ENCODE assay signal across 9 cellular contexts in genomic region chr1:35559317-35559944, GRCh38. TPM values are rescaled to one million over a fixed set of nuclear protein-coding genes. Genes with fewer than 3 reads are reported as not detected.
A peak's percentile ranks its signal among the peaks of the same experiment; 100 is the strongest.
DNase-seq lines count a peak whose midpoint lies in the region; ATAC-seq, FAIRE-seq and TF ChIP-seq lines count a peak whose summit lies in the region.
"Had no signal": no experiment of that assay in that cellular context is flagged by ENCODE, and none has a peak within 500 bp of the region (broad histone marks: within the 10 kb centered on the region; RNA-seq: fewer than 3 reads in every experiment).

No MANE protein-coding gene starts in this region.

- H3K4me3 Mint-ChIP-seq in MCF 10A (ENCODE audit: unreplicated experiment): peak overlapping the region; percentile 31
- peak overlapping the region; percentile 95 for H3K4me3 Mint-ChIP-seq in activated naive CD8-positive, alpha-beta T cell
- H3K4me3 Mint-ChIP-seq in type B pancreatic cell: peak overlapping the region; percentile 74

- no peaks in the 10 kb centered on the region for H3K27me3 ChIP-seq in breast epithelium

- CTCF ChIA-PET in MCF 10A (lab: Yijun Ruan, JAX): interaction anchor here (0.5 to 4.6 kb wide), 5 partner anchors 17 to 352 kb away, joined by 3 to 53 read pairs (median 3); no protein-coding TSS in a partner anchor

- H3K27ac ChIP-seq in breast epithelium (peak overlapping the region in 1 of 2 donors; percentile 56), kidney (ENCODE audit: low read depth in 2 of 2, low read length in 2 of 2) (no peak overlapping the region)

- intact Hi-C loops in MCF 10A (cut with micrococcal nuclease) (no loop called here), breast epithelium (cut with DNase I; ENCODE audit: low total_unique reads) (no loop called here), kidney (cut with DNase I) (no loop called here)

- BruUV-seq in MCF 10A (replicated peaks; lab: Mats Ljungman, UMichigan): no TSS peak

- TF ChIP-seq POLR2A in breast epithelium (IDR thresholded peaks at IDR 0.05): no peak

- H3K9me3 Mint-ChIP-seq in MCF 10A (ENCODE audit: unreplicated experiment): no peaks in the 10 kb centered on the region
- H3K9me3 Mint-ChIP-seq in activated naive CD8-positive, alpha-beta T cell (ENCODE audit: low read depth): no peaks in the 10 kb centered on the region
- no peaks in the 10 kb centered on the region for H3K9me3 Mint-ChIP-seq in type B pancreatic cell

- H3K4me1 ChIP-seq in breast epithelium: peaks cover 0 to 29% of the 10 kb centered on the region in 2 donors
- peaks cover 15 to 18% of the 10 kb centered on the region in 2 donors for H3K4me1 ChIP-seq in kidney (ENCODE audit: control insufficient read depth in 1 of 2, insufficient read depth in 1 of 2, low read depth in 1 of 2, low read length in 2 of 2)

- H3K36me3 ChIP-seq in breast epithelium: no peaks in the 10 kb centered on the region
- peaks cover 0 to 9% of the 10 kb centered on the region in 2 donors for H3K36me3 ChIP-seq in kidney (ENCODE audit: control insufficient read depth in 1 of 2, insufficient read depth in 2 of 2, low read length in 2 of 2)

- POLR2A ChIA-PET in MCF 10A (lab: Yijun Ruan, JAX): interaction anchor here (1.0 to 9.9 kb wide), 3 partner anchors 109 to 369 kb away, joined by 3 to 212 read pairs (median 3); partner anchors contain the start of gene SFPQ

- H3K9ac ChIP-seq in kidney (ENCODE audit: low read length in 2 of 2): no peak overlapping the region

- ATAC-seq in HG02884 (IDR thresholded peaks at IDR 0.05; ENCODE audit: unreplicated experiment) (no peak), GM21717 (IDR thresholded peaks at IDR 0.05; ENCODE audit: unreplicated experiment) (no peak)

- peak overlapping the region in 1 of 3 donors; percentile 88 for H3K4me3 ChIP-seq in breast epithelium
- H3K4me3 ChIP-seq in kidney (ENCODE audit: low read length in 2 of 2): no peak overlapping the region

- H3K4me1 Mint-ChIP-seq in MCF 10A (ENCODE audit: insufficient read depth, unreplicated experiment): peaks cover 51% of the 10 kb centered on the region
- H3K4me1 Mint-ChIP-seq in activated naive CD8-positive, alpha-beta T cell (ENCODE audit: low read depth): peaks cover 45% of the 10 kb centered on the region
- H3K4me1 Mint-ChIP-seq in type B pancreatic cell (ENCODE audit: unreplicated experiment): peaks cover 36% of the 10 kb centered on the region

- no peak for TF ChIP-seq CTCF in MCF 10A (IDR thresholded peaks at IDR 0.05; ENCODE audit: unreplicated experiment)
- no peak for TF ChIP-seq CTCF in breast epithelium (IDR thresholded peaks at IDR 0.05)
- no peak for TF ChIP-seq CTCF in kidney (IDR thresholded peaks at IDR 0.05; ENCODE audit: borderline replicate concordance, extremely low read depth, insufficient read depth)
- no peak for TF ChIP-seq CTCF in type B pancreatic cell (conservative IDR thresholded peaks at IDR 0.05)

- H3K36me3 Mint-ChIP-seq in MCF 10A (ENCODE audit: insufficient read depth, unreplicated experiment) (peaks cover 23% of the 10 kb centered on the region), type B pancreatic cell (peaks cover under 1% of the 10 kb centered on the region)
- H3K36me3 Mint-ChIP-seq in activated naive CD8-positive, alpha-beta T cell: no peaks in the 10 kb centered on the region

- no peak for FAIRE-seq in kidney (lab: Jason Lieb, UNC)

- H3K27ac Mint-ChIP-seq in MCF 10A (ENCODE audit: low read depth, unreplicated experiment) (no peak overlapping the region), type B pancreatic cell (peak overlapping the region; percentile 34)
- H3K27ac Mint-ChIP-seq in activated naive CD8-positive, alpha-beta T cell: peak overlapping the region; percentile 51

- no peaks in the 10 kb centered on the region for H3K9me3 ChIP-seq in breast epithelium
- no peaks in the 10 kb centered on the region for H3K9me3 ChIP-seq in kidney (ENCODE audit: control insufficient read depth in 1 of 2, low read length in 2 of 2)

- DNase-seq in MCF 10A (ENCODE audit: unreplicated experiment) (no peak), breast epithelium (ENCODE audit: low spot score in 2 of 2) (no peak), kidney (peak; percentile 32), type B pancreatic cell (ENCODE audit: extremely low spot score, unreplicated experiment) (no peak), foreskin melanocyte (no peak)
- DNase-seq: NCI-H1436 treated with DMSO at 0.1 percent for 48 hours had no signal

- H3K27me3 Mint-ChIP-seq in MCF 10A (ENCODE audit: insufficient read depth, unreplicated experiment) (no peaks in the 10 kb centered on the region), type B pancreatic cell (no peaks in the 10 kb centered on the region)
- H3K27me3 Mint-ChIP-seq in activated naive CD8-positive, alpha-beta T cell: no peaks in the 10 kb centered on the region

RNA-seq across cellular contexts. Expression of gene NCDN, which starts 1.8 kb away (rescaled TPM):
- total RNA-seq in MCF 10A (2022) (31.4 and 31.5 TPM in 2 replicates), breast epithelium (10 to 100 TPM in 2 of 3 donors, 1 to 10 TPM in 1; 9.9 to 22.3 (median 16.2) TPM), kidney (22.4 TPM), type B pancreatic cell (ENCODE audit: low replicate concordance) (21.8 and 27.2 TPM in 2 replicates)
- polyA plus RNA-seq in kidney (ENCODE audit: insufficient read depth, low read depth, low replicate concordance): 14.3 TPM

RNA-seq across cellular contexts. Expression of gene KIAA0319L, which starts 2.2 kb away (rescaled TPM):
- 50.7 and 56.8 TPM in 2 replicates for total RNA-seq in MCF 10A (2022)
- total RNA-seq in breast epithelium: 100 to 1,000 TPM in 2 of 3 donors, 10 to 100 TPM in 1; 49.0 to 104 (median 103) TPM
- total RNA-seq in kidney: 73.0 TPM
- 30.3 TPM for polyA plus RNA-seq in kidney (ENCODE audit: insufficient read depth, low read depth, low replicate concordance)
- 48.6 and 56.9 TPM in 2 replicates for total RNA-seq in type B pancreatic cell (ENCODE audit: low replicate concordance)

RNA-seq across cellular contexts. Expression of gene TFAP2E, which starts 13.7 kb away (rescaled TPM):
- total RNA-seq in MCF 10A (2022): 0.30 and 0.47 TPM in 2 replicates
- 1 to 10 TPM in 1 of 3 donors, under 1 TPM in 2; 0.44 to 2.6 (median 0.64) TPM for total RNA-seq in breast epithelium
- total RNA-seq in kidney: 1.0 TPM
- 0.28 TPM for polyA plus RNA-seq in kidney (ENCODE audit: insufficient read depth, low read depth, low replicate concordance)
- total RNA-seq in type B pancreatic cell (ENCODE audit: low replicate concordance): 1.3 and 1.4 TPM in 2 replicates

Comparison
In these comparisons a context has a peak if more than half of its experiments do, and no peak if none do; other contexts are left out.
1. H3K4me3 Mint-ChIP-seq: peak in every context shown above with its lines; median percentile 95 in activated naive CD8-positive, alpha-beta T cell; 74 in type B pancreatic cell; 31 in MCF 10A.